8 cellular contexts compared by ENCODE assay signal in genomic region chr12:110403146-110403974, GRCh38. TPM values are rescaled to one million over a fixed set of nuclear protein-coding genes. Genes with fewer than 3 reads are reported as not detected.
DNase-seq lines count a peak whose midpoint lies in the region; ATAC-seq and TF ChIP-seq lines count a peak whose summit lies in the region.

A gene with protein sequence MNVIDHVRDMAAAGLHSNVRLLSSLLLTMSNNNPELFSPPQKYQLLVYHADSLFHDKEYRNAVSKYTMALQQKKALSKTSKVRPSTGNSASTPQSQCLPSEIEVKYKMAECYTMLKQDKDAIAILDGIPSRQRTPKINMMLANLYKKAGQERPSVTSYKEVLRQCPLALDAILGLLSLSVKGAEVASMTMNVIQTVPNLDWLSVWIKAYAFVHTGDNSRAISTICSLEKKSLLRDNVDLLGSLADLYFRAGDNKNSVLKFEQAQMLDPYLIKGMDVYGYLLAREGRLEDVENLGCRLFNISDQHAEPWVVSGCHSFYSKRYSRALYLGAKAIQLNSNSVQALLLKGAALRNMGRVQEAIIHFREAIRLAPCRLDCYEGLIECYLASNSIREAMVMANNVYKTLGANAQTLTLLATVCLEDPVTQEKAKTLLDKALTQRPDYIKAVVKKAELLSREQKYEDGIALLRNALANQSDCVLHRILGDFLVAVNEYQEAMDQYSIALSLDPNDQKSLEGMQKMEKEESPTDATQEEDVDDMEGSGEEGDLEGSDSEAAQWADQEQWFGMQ (minus strand): TSS chr12:110403708. CDS start chr12:110403627, 81 bp downstream.

- H3K18ac ChIP-seq in trophoblast cell (ENCODE audit: low read length), result peak within 1 kb of the TSS; percentile 97

- peak within 1 kb of the TSS; percentile 99 for H2AFZ ChIP-seq in trophoblast cell (ENCODE audit: insufficient read depth, low read length, poor library complexity)

- no peak within 1 kb of the TSS for H3K23ac ChIP-seq in trophoblast cell (ENCODE audit: low read length)

- peak in 1 of 2 donors; percentile 74 for TF ChIP-seq EP300 in tibial nerve (IDR thresholded peaks at IDR 0.05)

- H3K27ac ChIP-seq in trophoblast cell (ENCODE audit: low read depth, low read length) (peak within 1 kb of the TSS; percentile 80), tibial nerve (peak within 1 kb of the TSS; percentile 91 to 97 (median 94))

- in situ Hi-C loops in G401 (cut with HindIII; ENCODE audit: low sequenced_read_pairs), result no loop called here

- peak; percentile 80 for ATAC-seq in HG02642 (IDR thresholded peaks at IDR 0.05; ENCODE audit: poor library complexity, unreplicated experiment)

- H3K4me1 ChIP-seq in adipocyte (ENCODE audit: control insufficient read depth, insufficient read depth, low read length) (peaks cover 6% of the 10 kb centered on the region), trophoblast cell (ENCODE audit: control insufficient read depth in 1 of 2, insufficient read depth in 2 of 2, low read length in 2 of 2) (peaks cover 3 to 13% of the 10 kb centered on the region in 2 experiments), tibial nerve (peaks cover 0 to 22% (median 7%) of the 10 kb centered on the region in 4 donors)

- H3K9ac ChIP-seq in adipocyte (ENCODE audit: low read length) (peak within 1 kb of the TSS; percentile 94), trophoblast cell (ENCODE audit: low read length) (peak within 1 kb of the TSS; percentile 100)

- H3K27me3 ChIP-seq in adipocyte (replicated peaks; ENCODE audit: control insufficient read depth, insufficient read depth, low read length) (no peaks in the 10 kb centered on the region), trophoblast cell (ENCODE audit: insufficient read depth, low read length) (no peaks in the 10 kb centered on the region), tibial nerve (no peaks in the 10 kb centered on the region)

- H3K4me3 ChIP-seq in adipocyte (ENCODE audit: low read length) (peak within 1 kb of the TSS; percentile 98), trophoblast cell (ENCODE audit: low read depth, low read length) (peak within 1 kb of the TSS; percentile 97), tibial nerve (peak within 1 kb of the TSS; percentile 58 to 86 (median 68))

- H3K79me1 ChIP-seq in trophoblast cell (ENCODE audit: low read length), result peaks cover 9% of the 10 kb centered on the region

- intact Hi-C loops in cardiac septum (cut with DNase I), result loop anchor here (10.0 kb wide), 1 partner anchor 299 kb away; no protein-coding TSS in a partner anchor

- peak within 1 kb of the TSS; percentile 74 for H2BK5ac ChIP-seq in trophoblast cell (ENCODE audit: low read depth, low read length, poor library complexity)

- H3K79me2 ChIP-seq in trophoblast cell (ENCODE audit: control insufficient read depth, insufficient read depth, low read length, poor library complexity), result peaks cover 14% of the 10 kb centered on the region

- H2AK5ac ChIP-seq in trophoblast cell (ENCODE audit: low read length), result peak within 1 kb of the TSS; percentile 60

- H4K8ac ChIP-seq in trophoblast cell (ENCODE audit: low read depth, low read length), result peak within 1 kb of the TSS; percentile 98

- H3K9me3 ChIP-seq in adipocyte (ENCODE audit: control insufficient read depth, low read length) (no peaks in the 10 kb centered on the region), trophoblast cell (ENCODE audit: insufficient read depth, low read depth, low read length) (no peaks in the 10 kb centered on the region), tibial nerve (no peaks in the 10 kb centered on the region)

- DNase-seq in G401 (ENCODE audit: low spot score) (peak; percentile 92), NCI-H1436 treated with DMSO at 0.1 percent for 48 hours (lab: John Stamatoyannopoulos, UW) (peak; percentile 35), T follicular helper cell (ENCODE audit: low read depth) (peak; percentile 82), adipocyte (ENCODE audit: low read depth) (peak; percentile 97), cardiac septum (ENCODE audit: low spot score) (peak; percentile 94), trophoblast cell (peak; percentile 94 to 97), tibial nerve (ENCODE audit: low spot score in 2 of 2) (peak; percentile 74 to 83)

- no CpG with 5 or more reads among the region's 62 CpGs for WGBS in trophoblast cell (ENCODE audit: extremely low coverage, insufficient coverage, insufficient read length)
- 0 to 1% methylated on average over 51 to 61 of the region's 62 CpGs for WGBS in tibial nerve, 2 donors

- TF ChIP-seq CTCF in tibial nerve (IDR thresholded peaks at IDR 0.05), result peak in 2 of 5 experiments; percentile 32 to 41

- peak in 1 of 2 donors; percentile 31 for TF ChIP-seq POLR2A in tibial nerve (IDR thresholded peaks at IDR 0.05)

- peak within 1 kb of the TSS; percentile 82 for H4K91ac ChIP-seq in trophoblast cell (ENCODE audit: low read depth, low read length)

- H3K36me3 ChIP-seq in adipocyte (ENCODE audit: control insufficient read depth, insufficient read depth, low read length, severe bottlenecking) (peaks cover 5% of the 10 kb centered on the region), trophoblast cell (ENCODE audit: control insufficient read depth in 1 of 2, insufficient read depth in 2 of 2, low read length in 2 of 2) (peaks cover 7 to 11% of the 10 kb centered on the region in 2 experiments), tibial nerve (peaks cover 0 to 18% (median 0%) of the 10 kb centered on the region in 3 donors)

- H3K4ac ChIP-seq in trophoblast cell (ENCODE audit: low read depth, low read length), result peak within 1 kb of the TSS; percentile 87

- no peak within 1 kb of the TSS for H2BK12ac ChIP-seq in trophoblast cell (ENCODE audit: low read length)

- peak within 1 kb of the TSS; percentile 79 for H2BK120ac ChIP-seq in trophoblast cell (ENCODE audit: insufficient read depth, low read length, poor library complexity)

- H3K14ac ChIP-seq in trophoblast cell (ENCODE audit: low read length), result peak within 1 kb of the TSS; percentile 98

- peak within 1 kb of the TSS; percentile 92 for H4K12ac ChIP-seq in trophoblast cell (ENCODE audit: low read depth, low read length)

- H3K4me2 ChIP-seq in trophoblast cell (ENCODE audit: low read length), result peak within 1 kb of the TSS; percentile 96

RNA-seq across cellular contexts. Expression of the gene that starts here (rescaled TPM):
- total RNA-seq in G401 (2014; rRNA removed; shearing (Covaris generic)), result 50.5 and 61.0 TPM in 2 replicates
- 35.3 TPM for total RNA-seq in cardiac septum
- 24.6 and 25.7 TPM in 2 replicates for polyA plus RNA-seq in trophoblast cell (2013)
- total RNA-seq in tibial nerve, result 10 to 100 TPM; 26.3 to 46.7 (median 39.2) TPM

Comparison
In these comparisons a context has a peak if more than half of its experiments do, and no peak if none do; other contexts are left out.
1. Peak in every context shown above with its lines: DNase-seq, ATAC-seq, H3K4me3 ChIP-seq and H3K27ac ChIP-seq.
2. DNase-seq: peak in every context shown above with its lines; median percentile 97 in adipocyte; 96 in trophoblast cell; 94 in cardiac septum; 92 in G401; 82 in T follicular helper cell; 78 in tibial nerve; 35 in NCI-H1436 treated with DMSO at 0.1 percent for 48 hours.